1 cellular context compared by ENCODE assay signal in genomic region chr22:30459206-30460052, GRCh38.
TF ChIP-seq lines count a peak whose summit lies in the region.

No MANE protein-coding gene starts in this region.

TF ChIP-seq in HepG2, 621 proteins besides CTCF, POLR2A, EP300 and RAD21 (continued from another document):
- TF ChIP-seq AKNA (CRISPR knock-in tag; IDR thresholded peaks at IDR 0.05; ENCODE audit: borderline replicate concordance) (no peak), ATAD3A (CRISPR knock-in tag; IDR thresholded peaks at IDR 0.05) (no peak), EHMT2 (IDR thresholded peaks at IDR 0.05; ENCODE audit: borderline replicate concordance, low read depth, low read length) (peak; percentile 84; the same call in 1 of the 2 replicates), AGO2 (optimal IDR thresholded peaks at IDR 0.05; ENCODE audit: low read depth, low read length) (no peak), FOXO1 (CRISPR knock-in tag; IDR thresholded peaks at IDR 0.05) (no peak), CREM (IDR thresholded peaks at IDR 0.05) (no peak), CREM (CRISPR knock-in tag; IDR thresholded peaks at IDR 0.05) (no peak), ZSCAN25 (CRISPR knock-in tag; IDR thresholded peaks at IDR 0.05) (no peak), FOSL1 (CRISPR knock-in tag; IDR thresholded peaks at IDR 0.05; ENCODE audit: borderline replicate concordance) (no peak), SP140L (CRISPR knock-in tag; IDR thresholded peaks at IDR 0.05; ENCODE audit: borderline replicate concordance) (no peak), ZNF530 (CRISPR knock-in tag; IDR thresholded peaks at IDR 0.05; ENCODE audit: low read depth) (no peak), TBX3 (IDR thresholded peaks at IDR 0.05; ENCODE audit: borderline replicate concordance) (no peak), SMARCE1 (IDR thresholded peaks at IDR 0.05; ENCODE audit: borderline replicate concordance) (no peak), ZNF260 (CRISPR knock-in tag; IDR thresholded peaks at IDR 0.05; ENCODE audit: borderline replicate concordance, low read depth) (no peak), SALL1 (CRISPR knock-in tag; IDR thresholded peaks at IDR 0.05) (peak; percentile 25; the same call in 1 of the 2 replicates), POLR2G (IDR thresholded peaks at IDR 0.05; ENCODE audit: low read depth, low read length) (no peak), TAF1 (CRISPR knock-in tag; IDR thresholded peaks at IDR 0.05) (no peak), MXI1 (IDR thresholded peaks at IDR 0.05; ENCODE audit: borderline replicate concordance, low read depth, low read length) (no peak), MIXL1 (CRISPR knock-in tag; IDR thresholded peaks at IDR 0.05) (no peak), ZNF713 (CRISPR knock-in tag; IDR thresholded peaks at IDR 0.05) (no peak), HNRNPLL (IDR thresholded peaks at IDR 0.05; ENCODE audit: low read depth, low read length, poor library complexity, severe bottlenecking) (no peak), MYNN (CRISPR knock-in tag; IDR thresholded peaks at IDR 0.05; ENCODE audit: low read depth) (no peak), SSRP1 (CRISPR knock-in tag; IDR thresholded peaks at IDR 0.05) (no peak), NR3C1 (CRISPR knock-in tag; IDR thresholded peaks at IDR 0.05) (no peak), SNAPC5 (CRISPR knock-in tag; IDR thresholded peaks at IDR 0.05; ENCODE audit: borderline replicate concordance) (no peak), IRF9 (CRISPR knock-in tag; IDR thresholded peaks at IDR 0.05; ENCODE audit: borderline replicate concordance) (no peak), MIER2 (CRISPR knock-in tag; IDR thresholded peaks at IDR 0.05) (peak; percentile 95), RELA (CRISPR knock-in tag; IDR thresholded peaks at IDR 0.05) (no peak), SAFB2 (CRISPR knock-in tag; IDR thresholded peaks at IDR 0.05; ENCODE audit: borderline replicate concordance, low read depth) (no peak), ZC3H13 (CRISPR knock-in tag; IDR thresholded peaks at IDR 0.05) (no peak), SOX13 (IDR thresholded peaks at IDR 0.05) (no peak), SOX13 (CRISPR knock-in tag; conservative IDR thresholded peaks at IDR 0.05 in 1 of 2, IDR thresholded peaks at IDR 0.05 in 1 of 2) (no peak), RARA (CRISPR knock-in tag; IDR thresholded peaks at IDR 0.05) (0 out of 2 replicates have a peak, but pooled peaks have one; percentile 8), ZSCAN21 (CRISPR knock-in tag; IDR thresholded peaks at IDR 0.05; ENCODE audit: borderline replicate concordance) (no peak), ZNF83 (CRISPR knock-in tag; IDR thresholded peaks at IDR 0.05; ENCODE audit: borderline replicate concordance) (no peak), BRD4 (CRISPR knock-in tag; IDR thresholded peaks at IDR 0.05) (no peak), ZSCAN30 (CRISPR knock-in tag; IDR thresholded peaks at IDR 0.05) (no peak), ZNF512 (CRISPR knock-in tag; IDR thresholded peaks at IDR 0.05) (no peak), ZNF12 (CRISPR knock-in tag; IDR thresholded peaks at IDR 0.05) (no peak), MTF1 (CRISPR knock-in tag; IDR thresholded peaks at IDR 0.05) (no peak), ZBTB42 (CRISPR knock-in tag; IDR thresholded peaks at IDR 0.05) (no peak), RFX1 (IDR thresholded peaks at IDR 0.05) (no peak), ARID3A (IDR thresholded peaks at IDR 0.05; ENCODE audit: low read depth, low read length) (no peak)
- TF ChIP-seq, protein P1, sequence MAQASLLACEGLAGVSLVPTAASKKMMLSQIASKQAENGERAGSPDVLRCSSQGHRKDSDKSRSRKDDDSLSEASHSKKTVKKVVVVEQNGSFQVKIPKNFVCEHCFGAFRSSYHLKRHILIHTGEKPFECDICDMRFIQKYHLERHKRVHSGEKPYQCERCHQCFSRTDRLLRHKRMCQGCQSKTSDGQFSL (CRISPR knock-in tag; IDR thresholded peaks at IDR 0.05) = no peak
- TF ChIP-seq, protein P2, sequence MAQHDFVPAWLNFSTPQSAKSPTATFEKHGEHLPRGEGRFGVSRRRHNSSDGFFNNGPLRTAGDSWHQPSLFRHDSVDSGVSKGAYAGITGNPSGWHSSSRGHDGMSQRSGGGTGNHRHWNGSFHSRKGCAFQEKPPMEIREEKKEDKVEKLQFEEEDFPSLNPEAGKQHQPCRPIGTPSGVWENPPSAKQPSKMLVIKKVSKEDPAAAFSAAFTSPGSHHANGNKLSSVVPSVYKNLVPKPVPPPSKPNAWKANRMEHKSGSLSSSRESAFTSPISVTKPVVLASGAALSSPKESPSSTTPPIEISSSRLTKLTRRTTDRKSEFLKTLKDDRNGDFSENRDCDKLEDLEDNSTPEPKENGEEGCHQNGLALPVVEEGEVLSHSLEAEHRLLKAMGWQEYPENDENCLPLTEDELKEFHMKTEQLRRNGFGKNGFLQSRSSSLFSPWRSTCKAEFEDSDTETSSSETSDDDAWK (CRISPR knock-in tag; IDR thresholded peaks at IDR 0.05) = no peak
- TF ChIP-seq, protein P3, sequence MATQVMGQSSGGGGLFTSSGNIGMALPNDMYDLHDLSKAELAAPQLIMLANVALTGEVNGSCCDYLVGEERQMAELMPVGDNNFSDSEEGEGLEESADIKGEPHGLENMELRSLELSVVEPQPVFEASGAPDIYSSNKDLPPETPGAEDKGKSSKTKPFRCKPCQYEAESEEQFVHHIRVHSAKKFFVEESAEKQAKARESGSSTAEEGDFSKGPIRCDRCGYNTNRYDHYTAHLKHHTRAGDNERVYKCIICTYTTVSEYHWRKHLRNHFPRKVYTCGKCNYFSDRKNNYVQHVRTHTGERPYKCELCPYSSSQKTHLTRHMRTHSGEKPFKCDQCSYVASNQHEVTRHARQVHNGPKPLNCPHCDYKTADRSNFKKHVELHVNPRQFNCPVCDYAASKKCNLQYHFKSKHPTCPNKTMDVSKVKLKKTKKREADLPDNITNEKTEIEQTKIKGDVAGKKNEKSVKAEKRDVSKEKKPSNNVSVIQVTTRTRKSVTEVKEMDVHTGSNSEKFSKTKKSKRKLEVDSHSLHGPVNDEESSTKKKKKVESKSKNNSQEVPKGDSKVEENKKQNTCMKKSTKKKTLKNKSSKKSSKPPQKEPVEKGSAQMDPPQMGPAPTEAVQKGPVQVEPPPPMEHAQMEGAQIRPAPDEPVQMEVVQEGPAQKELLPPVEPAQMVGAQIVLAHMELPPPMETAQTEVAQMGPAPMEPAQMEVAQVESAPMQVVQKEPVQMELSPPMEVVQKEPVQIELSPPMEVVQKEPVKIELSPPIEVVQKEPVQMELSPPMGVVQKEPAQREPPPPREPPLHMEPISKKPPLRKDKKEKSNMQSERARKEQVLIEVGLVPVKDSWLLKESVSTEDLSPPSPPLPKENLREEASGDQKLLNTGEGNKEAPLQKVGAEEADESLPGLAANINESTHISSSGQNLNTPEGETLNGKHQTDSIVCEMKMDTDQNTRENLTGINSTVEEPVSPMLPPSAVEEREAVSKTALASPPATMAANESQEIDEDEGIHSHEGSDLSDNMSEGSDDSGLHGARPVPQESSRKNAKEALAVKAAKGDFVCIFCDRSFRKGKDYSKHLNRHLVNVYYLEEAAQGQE (IDR thresholded peaks at IDR 0.05; ENCODE audit: borderline replicate concordance in 1 of 2, low read depth in 1 of 2, low read length in 2 of 2) = peak; percentile 70 to 95
